Comparison of ENCODE assay signal across 21 cellular contexts in the genomic region with DNA sequence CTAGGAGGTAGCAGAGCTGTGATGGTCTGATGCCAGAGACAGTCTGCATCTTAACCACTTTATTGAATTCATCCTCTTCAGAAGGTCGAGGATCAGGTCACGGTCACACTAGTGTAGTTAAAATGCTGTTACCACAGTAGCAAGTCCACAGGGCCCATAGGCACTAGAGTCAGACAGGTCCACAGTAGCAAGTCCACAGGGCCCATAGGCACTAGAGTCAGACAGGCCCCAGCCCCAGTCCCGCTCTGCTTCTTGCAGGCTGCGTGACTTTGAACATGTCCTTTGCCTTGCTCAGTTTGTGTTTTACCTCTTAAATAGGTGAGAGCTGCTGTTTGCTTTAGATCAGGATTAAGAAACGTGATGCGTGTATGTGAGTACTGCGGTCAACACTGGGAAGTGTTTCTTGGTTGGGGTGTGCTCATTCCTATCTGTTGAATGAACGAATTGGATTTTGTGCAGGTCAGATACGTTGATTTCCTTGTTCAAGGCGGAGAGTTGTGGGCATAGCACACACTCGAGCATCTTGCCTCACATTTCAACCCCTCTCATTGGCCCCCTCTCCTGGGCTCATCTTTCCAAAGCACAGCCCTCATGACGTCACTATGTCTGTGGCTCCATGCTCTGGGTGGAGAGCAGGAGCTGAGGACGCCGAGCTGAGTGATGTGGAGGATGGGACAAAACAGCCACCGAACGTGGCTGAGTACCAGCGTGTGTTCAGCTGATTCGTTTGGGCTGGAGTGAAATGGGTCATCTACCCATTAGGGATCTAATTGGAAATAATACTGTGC.
"Had no signal": no experiment of that assay in that cellular context is flagged by ENCODE, and none has a peak within 500 bp of the region (broad histone marks: within the 10 kb centered on the region; RNA-seq: fewer than 3 reads in every experiment).

No MANE protein-coding gene starts in this region.

- H3K4me1 ChIP-seq: esophagus muscularis mucosa, thyroid gland, uterus had no signal

- H3K4me3 Mint-ChIP-seq: activated CD4-positive, alpha-beta T cell treated with anti-CD3 and anti-CD28 coated beads, Interleukin-2, amount 10 ng/mL, durations not matched to agents 24 days and 14 days; activated T-cell treated with anti-CD3 and anti-CD28 coated beads, Interleukin-2, amount 50 U/mL, for 72 hours; naive B cell; stimulated activated memory B cell treated with anti-CD40 and anti-IgM and Interleukin-4, amounts not matched to agents 10 μg/mL and 1 μg/mL and 100 μg/mL, for 72 hours had no signal

- H3K9me3 Mint-ChIP-seq: activated CD4-positive, alpha-beta T cell treated with anti-CD3 and anti-CD28 coated beads, Interleukin-2, amount 10 ng/mL, durations not matched to agents 24 days and 14 days; activated naive CD4-positive, alpha-beta T cell treated with anti-CD3 and anti-CD28 coated beads, Interleukin-2, amount 50 U/mL, for 72 hours; activated T-cell treated with anti-CD3 and anti-CD28 coated beads, Interleukin-2, amount 50 U/mL, for 72 hours; naive B cell; stimulated activated memory B cell treated with anti-CD40 and anti-IgM and Interleukin-4, amounts not matched to agents 10 μg/mL and 1 μg/mL and 100 μg/mL, for 72 hours had no signal

- H3K4me3 ChIP-seq: esophagus muscularis mucosa, thyroid gland, uterus had no signal

- H3K27me3 ChIP-seq: esophagus muscularis mucosa, thyroid gland, uterus had no signal

- H3K4me1 Mint-ChIP-seq: activated CD4-positive, alpha-beta T cell treated with anti-CD3 and anti-CD28 coated beads, Interleukin-2, amount 10 ng/mL, durations not matched to agents 24 days and 14 days had no signal

- H3K27ac Mint-ChIP-seq: activated CD4-positive, alpha-beta T cell treated with anti-CD3 and anti-CD28 coated beads, Interleukin-2, amount 10 ng/mL, durations not matched to agents 24 days and 14 days; activated naive CD4-positive, alpha-beta T cell treated with anti-CD3 and anti-CD28 coated beads, Interleukin-2, amount 50 U/mL, for 72 hours; activated T-cell treated with anti-CD3 and anti-CD28 coated beads, Interleukin-2, amount 50 U/mL, for 72 hours; stimulated activated memory B cell treated with anti-CD40 and anti-IgM and Interleukin-4, amounts not matched to agents 10 μg/mL and 1 μg/mL and 100 μg/mL, for 72 hours had no signal

- ATAC-seq: activated naive CD4-positive, alpha-beta T cell treated with anti-CD3 and anti-CD28 coated beads, Interleukin-2, amount 50 U/mL, for 72 hours; activated T-cell treated with anti-CD3 and anti-CD28 coated beads, Interleukin-2, amount 50 U/mL, for 72 hours; left lobe of liver; stimulated activated memory B cell treated with anti-CD40 and anti-IgM and Interleukin-4, amounts not matched to agents 10 μg/mL and 1 μg/mL and 100 μg/mL, for 72 hours had no signal

- H3K9me3 ChIP-seq: esophagus muscularis mucosa, neutrophil, thyroid gland, uterus had no signal

- H3K36me3 ChIP-seq: thyroid gland, uterus had no signal

- H3K27ac ChIP-seq: esophagus muscularis mucosa, neutrophil, thyroid gland, uterus had no signal

- H3K27me3 Mint-ChIP-seq: activated CD4-positive, alpha-beta T cell treated with anti-CD3 and anti-CD28 coated beads, Interleukin-2, amount 10 ng/mL, durations not matched to agents 24 days and 14 days; naive B cell; stimulated activated memory B cell treated with anti-CD40 and anti-IgM and Interleukin-4, amounts not matched to agents 10 μg/mL and 1 μg/mL and 100 μg/mL, for 72 hours had no signal

- DNase-seq: activated CD4-positive, alpha-beta T cell treated with anti-CD3 and anti-CD28 coated beads, Interleukin-2, amount 10 ng/mL, durations not matched to agents 24 days and 14 days; activated CD4-positive, CD25-positive, alpha-beta regulatory T cell; activated CD8-positive, alpha-beta memory T cell treated with anti-CD3 and anti-CD28 coated beads, Interleukin-2, amount 50 U/mL, for 48 hours; activated gamma-delta T cell; activated T-cell treated with anti-CD3 and anti-CD28 coated beads, Interleukin-2, amount 50 U/mL, for 72 hours; amniotic stem cell; caudate nucleus; foreskin fibroblast; glutamatergic neuron; naive B cell; retina; stimulated activated CD4-positive, alpha-beta T cell treated with anti-CD3 and anti-CD28 coated beads, Interleukin-2, amount 100 ng/mL, for 48 hours; thyroid gland had no signal

- FAIRE-seq: colon, TTC549 had no signal
